35 cellular contexts compared by ENCODE assay signal in genomic region chr13:90395348-90395747, GRCh38.
"Had no signal": no experiment of that assay in that cellular context is flagged by ENCODE, and none has a peak within 500 bp of the region (broad histone marks: within the 10 kb centered on the region; RNA-seq: fewer than 3 reads in every experiment).

No MANE protein-coding gene starts in this region.

- H3K36me3 ChIP-seq: MG63 had no signal

- DNase-seq: Karpas-422, Kasumi-1, MG63, MM.1S, MV-4-11, NCI-H1092, NCI-H1092 treated with DMSO at 0.1 percent for 48 hours, NCI-H1105, NCI-H1105 treated with DMSO at 0.1 percent for 48 hours, NCI-H1417, NCI-H1417 treated with DMSO at 0.1 percent for 48 hours, NCI-H1436, NCI-H1436 treated with DMSO at 0.1 percent for 48 hours, NCI-H146, NCI-H1694, NCI-H1694 treated with DMSO at 0.1 percent for 48 hours, NCI-H187, NCI-H187 treated with DMSO at 0.1 percent for 48 hours, NCI-H1930, NCI-H2029, NCI-H2029 treated with DMSO at 0.1 percent for 48 hours, NCI-H2081, NCI-H2081 treated with DMSO at 0.1 percent for 48 hours, NCI-H2107, NCI-H2171, NCI-H2171 treated with DMSO at 0.1 percent for 48 hours, NCI-H2227 treated with DMSO at 0.1 percent for 48 hours, NCI-H226, NCI-H345, NCI-H446, NCI-H446 treated with DMSO at 0.1 percent for 48 hours, NCI-H510A, NCI-H510A treated with DMSO at 0.1 percent for 48 hours, NCI-H524, NCI-H524 treated with DMSO at 0.1 percent for 48 hours had no signal

- H3K4me3 ChIP-seq: MG63 had no signal

- H3K27me3 ChIP-seq: MG63 had no signal
